In the genomic region with DNA sequence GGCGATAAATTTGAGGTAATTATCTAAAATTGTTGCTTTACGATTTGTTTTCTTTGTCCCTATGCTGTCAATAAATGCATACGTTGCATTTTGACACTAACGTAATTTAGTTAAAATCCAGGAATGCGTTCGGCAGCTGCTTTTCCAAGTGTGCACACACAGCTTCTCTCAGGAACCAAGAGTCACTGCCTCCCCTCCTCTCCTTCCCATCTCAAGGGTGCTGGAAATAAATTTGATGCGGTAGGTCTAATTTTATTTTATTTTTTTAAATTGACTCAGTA, we compare ENCODE assay signal across 19 cellular contexts.
DNase-seq lines count a peak whose midpoint lies in the region; ATAC-seq, FAIRE-seq and TF ChIP-seq lines count a peak whose summit lies in the region.
"Had no signal": no experiment of that assay in that cellular context is flagged by ENCODE, and none has a peak within 500 bp of the region (broad histone marks: within the 10 kb centered on the region; RNA-seq: fewer than 3 reads in every experiment).

No MANE protein-coding gene starts in this region.

- H3K27ac Mint-ChIP-seq in GM23338 (no peak overlapping the region), astrocyte (ENCODE audit: unreplicated experiment) (no peak overlapping the region), nephron progenitor cell (no peak overlapping the region)
- H3K27ac Mint-ChIP-seq: activated naive CD4-positive, alpha-beta T cell treated with anti-CD3 and anti-CD28 coated beads, Interleukin-2, amount 50 U/mL, for 72 hours had no signal

- no peaks in the 10 kb centered on the region for H3K9me2 ChIP-seq in GM23338 (ENCODE audit: insufficient read depth)

- H3K27me3 ChIP-seq in GM23338 (ENCODE audit: insufficient read depth) (no peaks in the 10 kb centered on the region), astrocyte (ENCODE audit: insufficient read depth, low read length) (no peaks in the 10 kb centered on the region)
- H3K27me3 ChIP-seq: BLaER1 treated with 17β-estradiol and CSF1 and Interleukin-3, amounts not matched to agents 10 nM and 100 nM; gastroesophageal sphincter; stomach had no signal

- H3F3A ChIP-seq in GM23338 (replicated peaks; ENCODE audit: low read depth): no peaks in the 10 kb centered on the region

- no peaks in the 10 kb centered on the region for H3K9me3 ChIP-seq in astrocyte (ENCODE audit: insufficient read depth, low read depth, low read length)
- no peaks in the 10 kb centered on the region for H3K9me3 ChIP-seq in kidney (ENCODE audit: control insufficient read depth in 1 of 2, low read length in 2 of 2)
- H3K9me3 ChIP-seq: gastroesophageal sphincter, HAP-1 had no signal

- H3K79me2 ChIP-seq in GM23338 (replicated peaks; ENCODE audit: insufficient read depth) (no peaks in the 10 kb centered on the region), astrocyte (ENCODE audit: insufficient read depth, low read length) (no peaks in the 10 kb centered on the region)

- H3K4me1 Mint-ChIP-seq in GM23338 (no peaks in the 10 kb centered on the region), astrocyte (ENCODE audit: low read depth, unreplicated experiment) (no peaks in the 10 kb centered on the region), nephron progenitor cell (no peaks in the 10 kb centered on the region)

- intact Hi-C loops in kidney (cut with DNase I): no loop called here

- no peak for ATAC-seq in GM23338

- H3K4me1 ChIP-seq in GM23338 (ENCODE audit: insufficient read depth) (no peaks in the 10 kb centered on the region), astrocyte (ENCODE audit: insufficient read depth, low read length) (no peaks in the 10 kb centered on the region), kidney (ENCODE audit: control insufficient read depth in 1 of 2, insufficient read depth in 1 of 2, low read depth in 1 of 2, low read length in 2 of 2) (no peaks in the 10 kb centered on the region)
- H3K4me1 ChIP-seq: BLaER1 treated with 17β-estradiol and CSF1 and Interleukin-3, amounts not matched to agents 10 nM and 100 nM; HAP-1 had no signal

- H3K27ac ChIP-seq in GM23338 (ENCODE audit: low read depth) (no peak overlapping the region), astrocyte (ENCODE audit: low read depth, low read length) (no peak overlapping the region), kidney (ENCODE audit: low read depth in 2 of 2, low read length in 2 of 2) (no peak overlapping the region)
- H3K27ac ChIP-seq: BLaER1 treated with 17β-estradiol and CSF1 and Interleukin-3, amounts not matched to agents 10 nM and 100 nM; epithelial cell of prostate; gastroesophageal sphincter; SK-N-MC; skin epidermis; stomach had no signal

- H3K36me3 Mint-ChIP-seq in GM23338 (ENCODE audit: low read depth) (peaks cover 11% of the 10 kb centered on the region), astrocyte (ENCODE audit: low read depth, unreplicated experiment) (no peaks in the 10 kb centered on the region), nephron progenitor cell (ENCODE audit: low read depth) (no peaks in the 10 kb centered on the region)
- H3K36me3 Mint-ChIP-seq: activated naive CD4-positive, alpha-beta T cell treated with anti-CD3 and anti-CD28 coated beads, Interleukin-2, amount 50 U/mL, for 72 hours had no signal

- peak overlapping the region; percentile 49 for H3K9ac ChIP-seq in astrocyte (ENCODE audit: low read length)
- no peak overlapping the region for H3K9ac ChIP-seq in kidney (ENCODE audit: low read length in 2 of 2)
- H3K9ac ChIP-seq: BLaER1 treated with 17β-estradiol and CSF1 and Interleukin-3, amounts not matched to agents 10 nM and 100 nM had no signal

- H3K4me3 Mint-ChIP-seq in GM23338 (no peak overlapping the region), astrocyte (ENCODE audit: unreplicated experiment) (no peak overlapping the region), nephron progenitor cell (no peak overlapping the region)

- H3K4me3 ChIP-seq in GM23338 (no peak overlapping the region), astrocyte (ENCODE audit: insufficient read depth, low read depth, low read length) (peak overlapping the region; percentile 54), kidney (ENCODE audit: low read length in 2 of 2) (peak overlapping the region; percentile 44 to 62), skeletal muscle cell (ENCODE audit: low read depth, low read length) (peak overlapping the region; percentile 40)
- H3K4me3 ChIP-seq: BLaER1 treated with 17β-estradiol and CSF1 and Interleukin-3, amounts not matched to agents 10 nM and 100 nM; GM12878; HAP-1; skin epidermis; stomach had no signal

- no peak overlapping the region for H3K4me2 ChIP-seq in GM23338
- H3K4me2 ChIP-seq in astrocyte (ENCODE audit: low read length): peak overlapping the region; percentile 87
- H3K4me2 ChIP-seq: BLaER1 treated with 17β-estradiol and CSF1 and Interleukin-3, amounts not matched to agents 10 nM and 100 nM had no signal

- peaks cover 13% of the 10 kb centered on the region for H3K9me3 Mint-ChIP-seq in GM23338
- H3K9me3 Mint-ChIP-seq in astrocyte (ENCODE audit: unreplicated experiment): no peaks in the 10 kb centered on the region
- H3K9me3 Mint-ChIP-seq in nephron progenitor cell: peaks cover 7% of the 10 kb centered on the region
- H3K9me3 Mint-ChIP-seq: activated naive CD4-positive, alpha-beta T cell treated with anti-CD3 and anti-CD28 coated beads, Interleukin-2, amount 50 U/mL, for 72 hours had no signal

- H2AFZ ChIP-seq in GM23338 (peak overlapping the region; percentile 19; the same call in 1 of the 2 replicates), astrocyte (ENCODE audit: low read depth, low read length) (peak overlapping the region; percentile 58)

- H3K27me3 Mint-ChIP-seq in GM23338 (ENCODE audit: insufficient read depth, low read depth, poor library complexity) (no peaks in the 10 kb centered on the region), astrocyte (ENCODE audit: low read depth, unreplicated experiment) (no peaks in the 10 kb centered on the region), nephron progenitor cell (ENCODE audit: low read depth, poor library complexity) (no peaks in the 10 kb centered on the region)

- TF ChIP-seq POLR2A in erythroblast (IDR thresholded peaks at IDR 0.05; ENCODE audit: low read length): no peak

- TF ChIP-seq CTCF in GM23338 (conservative IDR thresholded peaks at IDR 0.05; ENCODE audit: low read depth in 2 of 2): no peak
- TF ChIP-seq CTCF in astrocyte (IDR thresholded peaks at IDR 0.05; ENCODE audit: insufficient read depth, low read depth, low read length): no peak
- no peak for TF ChIP-seq CTCF in kidney (IDR thresholded peaks at IDR 0.05; ENCODE audit: borderline replicate concordance, extremely low read depth, insufficient read depth)
- TF ChIP-seq CTCF in nephron progenitor cell (IDR thresholded peaks at IDR 0.05): no peak

- H3K36me3 ChIP-seq in GM23338 (ENCODE audit: insufficient read depth) (no peaks in the 10 kb centered on the region), astrocyte (ENCODE audit: insufficient read depth, low read length) (no peaks in the 10 kb centered on the region), kidney (ENCODE audit: control insufficient read depth in 1 of 2, insufficient read depth in 2 of 2, low read length in 2 of 2) (no peaks in the 10 kb centered on the region)
- H3K36me3 ChIP-seq: BLaER1 treated with 17β-estradiol and CSF1 and Interleukin-3, amounts not matched to agents 10 nM and 100 nM; gastroesophageal sphincter; HAP-1; stomach had no signal

- no peak for DNase-seq in GM23338 (ENCODE audit: low spot score)
- no peak for DNase-seq in astrocyte (ENCODE audit: low read depth)
- DNase-seq in kidney: no peak
- no peak for DNase-seq in skeletal muscle cell (ENCODE audit: low read depth)
- no peak for DNase-seq in nephron progenitor cell
- no peak for DNase-seq in erythroblast (lab: John Stamatoyannopoulos, UW)
- DNase-seq in DMS53 (lab: John Stamatoyannopoulos, UW): no peak
- DNase-seq in activated CD4-positive, alpha-beta T cell treated with anti-CD3 and anti-CD28 coated beads for 1 hour: no peak

- FAIRE-seq in astrocyte (lab: Jason Lieb, UNC) (no peak), kidney (lab: Jason Lieb, UNC) (no peak)
- FAIRE-seq: GM12878, GM19239, RCC 7860 had no signal

- H4K20me1 ChIP-seq in GM23338 (replicated peaks; ENCODE audit: insufficient read depth) (no peaks in the 10 kb centered on the region), astrocyte (ENCODE audit: insufficient read depth, low read length) (no peaks in the 10 kb centered on the region)
- H4K20me1 ChIP-seq: BLaER1 treated with 17β-estradiol and CSF1 and Interleukin-3, amounts not matched to agents 10 nM and 100 nM had no signal

TF ChIP-seq in GM23338, 12 proteins besides CTCF, POLR2A, EP300 and RAD21 (continues in another document):
- TF ChIP-seq ZNF331 (CRISPR knock-in tag; IDR thresholded peaks at IDR 0.05; ENCODE audit: low read depth) (no peak), POLR2AphosphoS5 (IDR thresholded peaks at IDR 0.05; ENCODE audit: low read depth) (no peak)
